Comparison of ENCODE assay signal across 19 cellular contexts in genomic region chr7:106593028-106593417, GRCh38.
DNase-seq lines count a peak whose midpoint lies in the region; ATAC-seq and TF ChIP-seq lines count a peak whose summit lies in the region.
"Had no signal": no experiment of that assay in that cellular context is flagged by ENCODE, and none has a peak within 500 bp of the region (broad histone marks: within the 10 kb centered on the region; RNA-seq: fewer than 3 reads in every experiment).

No MANE protein-coding gene starts in this region.

- no peak overlapping the region for H3K4me2 ChIP-seq in trophoblast cell (ENCODE audit: low read length)

- peaks cover 0 to 1% of the 10 kb centered on the region in 2 donors for H3K36me3 Mint-ChIP-seq in activated T-cell treated with anti-CD3 and anti-CD28 coated beads, Interleukin-2, amount 50 U/mL, for 72 hours (ENCODE audit: insufficient read depth in 2 of 2)
- H3K36me3 Mint-ChIP-seq: CD4-positive, CD25-positive, alpha-beta regulatory T cell; CD8-positive, alpha-beta memory T cell had no signal

- CTCF ChIA-PET in A673 (lab: Charles Lee) = no interaction called here

- no peak for DNase-seq in activated T-cell treated with anti-CD3 and anti-CD28 coated beads, Interleukin-2, amount 50 U/mL, for 72 hours
- DNase-seq in activated T-cell treated with anti-CD3 and anti-CD28 coated beads for 4 hours = no peak
- peak; percentile 16 for DNase-seq in RKO (ENCODE audit: low spot score)
- no peak for DNase-seq in trophoblast cell
- no peak for DNase-seq in mucosa of gallbladder (ENCODE audit: low spot score)
- no peak for DNase-seq in A673 (ENCODE audit: low spot score)
- DNase-seq: ACHN; BE2C; C1 segment of cervical spinal cord; CD4-positive, CD25-positive, alpha-beta regulatory T cell; CD8-positive, alpha-beta memory T cell; COR-L47; DMS 273 treated with DMSO at 0.1 percent for 48 hours; DMS53; DND-41; EL; H9; IMR-90 had no signal

- no CpG with 5 or more reads among the region's 2 CpGs for WGBS in trophoblast cell (ENCODE audit: extremely low coverage, insufficient coverage, insufficient read length)

- no peak for TF ChIP-seq CTCF in A673 (conservative IDR thresholded peaks at IDR 0.05; ENCODE audit: low read depth, low read length)

- no peak overlapping the region for H4K12ac ChIP-seq in trophoblast cell (ENCODE audit: low read depth, low read length)

- H3K14ac ChIP-seq in trophoblast cell (ENCODE audit: low read length) = no peak overlapping the region

- H3K4me1 Mint-ChIP-seq in activated T-cell treated with anti-CD3 and anti-CD28 coated beads, Interleukin-2, amount 50 U/mL, for 72 hours (ENCODE audit: low read depth) = peaks cover 6% of the 10 kb centered on the region
- H3K4me1 Mint-ChIP-seq: CD8-positive, alpha-beta memory T cell had no signal

- H2AK5ac ChIP-seq in trophoblast cell (ENCODE audit: low read length) = no peak overlapping the region

- BruUV-seq in A673 (replicated peaks; lab: Mats Ljungman, UMichigan) = no TSS peak

- no peak overlapping the region for H3K9ac ChIP-seq in trophoblast cell (ENCODE audit: low read length)

- POLR2A ChIA-PET in A673 (lab: Charles Lee; ENCODE audit: low non-redundant PET) = no interaction called here

- H3K23ac ChIP-seq in trophoblast cell (ENCODE audit: low read length) = peak overlapping the region; percentile 53

- H3K79me2 ChIP-seq in trophoblast cell (ENCODE audit: control insufficient read depth, insufficient read depth, low read length, poor library complexity) = no peaks in the 10 kb centered on the region

- H3K9me3 ChIP-seq in trophoblast cell (ENCODE audit: insufficient read depth, low read depth, low read length) (no peaks in the 10 kb centered on the region), A673 (ENCODE audit: low read depth, low read length, poor library complexity, severe bottlenecking) (no peaks in the 10 kb centered on the region)
- H3K9me3 ChIP-seq: BE2C had no signal

- ATAC-seq in activated T-cell treated with anti-CD3 and anti-CD28 coated beads, Interleukin-2, amount 50 U/mL, for 72 hours (replicated peaks in 1 of 2) = peak; percentile 31 to 77
- ATAC-seq: GM12878 had no signal

- H3K27me3 ChIP-seq in trophoblast cell (ENCODE audit: insufficient read depth, low read length) = no peaks in the 10 kb centered on the region
- H3K27me3 ChIP-seq in A673 (replicated peaks; ENCODE audit: insufficient read depth, low read depth, low read length, poor library complexity) = no peaks in the 10 kb centered on the region
- H3K27me3 ChIP-seq: BE2C had no signal

- intact Hi-C loops in A673 (cut with micrococcal nuclease; ENCODE audit: unreplicated experiment) = no loop called here

- H3K27me3 Mint-ChIP-seq in activated T-cell treated with anti-CD3 and anti-CD28 coated beads, Interleukin-2, amount 50 U/mL, for 72 hours (ENCODE audit: low read depth) = peaks cover 14% of the 10 kb centered on the region

- no peak overlapping the region for H3K18ac ChIP-seq in trophoblast cell (ENCODE audit: low read length)

- H2BK120ac ChIP-seq in trophoblast cell (ENCODE audit: insufficient read depth, low read length, poor library complexity) = no peak overlapping the region

- H2AFZ ChIP-seq in trophoblast cell (ENCODE audit: insufficient read depth, low read length, poor library complexity) = no peak overlapping the region

- H3K36me3 ChIP-seq in trophoblast cell (ENCODE audit: control insufficient read depth in 1 of 2, insufficient read depth in 2 of 2, low read length in 2 of 2) = no peaks in the 10 kb centered on the region
- no peaks in the 10 kb centered on the region for H3K36me3 ChIP-seq in A673 (ENCODE audit: insufficient read depth, low read length, poor library complexity, severe bottlenecking)
- H3K36me3 ChIP-seq: BE2C had no signal

- no peaks in the 10 kb centered on the region for H3K9me3 Mint-ChIP-seq in activated T-cell treated with anti-CD3 and anti-CD28 coated beads, Interleukin-2, amount 50 U/mL, for 72 hours
- H3K9me3 Mint-ChIP-seq: CD8-positive, alpha-beta memory T cell had no signal

- H2BK12ac ChIP-seq in trophoblast cell (ENCODE audit: low read length) = no peak overlapping the region

- H3K4me1 ChIP-seq in trophoblast cell (ENCODE audit: control insufficient read depth in 1 of 2, insufficient read depth in 2 of 2, low read length in 2 of 2) (peaks cover 18 to 22% of the 10 kb centered on the region in 2 experiments), A673 (ENCODE audit: insufficient read depth, low read length, poor library complexity, severe bottlenecking) (no peaks in the 10 kb centered on the region)
- H3K4me1 ChIP-seq: BE2C had no signal

- no peak overlapping the region for H3K27ac Mint-ChIP-seq in activated T-cell treated with anti-CD3 and anti-CD28 coated beads, Interleukin-2, amount 50 U/mL, for 72 hours
- H3K27ac Mint-ChIP-seq: CD4-positive, CD25-positive, alpha-beta regulatory T cell; CD8-positive, alpha-beta memory T cell; H9 had no signal

- H3K27ac ChIP-seq in trophoblast cell (ENCODE audit: low read depth, low read length) (no peak overlapping the region), A673 (ENCODE audit: low read depth, low read length, poor library complexity, severe bottlenecking) (no peak overlapping the region)

- H3K4me3 ChIP-seq in trophoblast cell (ENCODE audit: low read depth, low read length) (no peak overlapping the region), A673 (ENCODE audit: low read depth, low read length, poor library complexity, severe bottlenecking) (no peak overlapping the region)
- H3K4me3 ChIP-seq: GM12878 had no signal

- H4K8ac ChIP-seq in trophoblast cell (ENCODE audit: low read depth, low read length) = no peak overlapping the region

- no peak overlapping the region for H3K4ac ChIP-seq in trophoblast cell (ENCODE audit: low read depth, low read length)

- H2BK5ac ChIP-seq in trophoblast cell (ENCODE audit: low read depth, low read length, poor library complexity) = no peak overlapping the region

- H4K91ac ChIP-seq in trophoblast cell (ENCODE audit: low read depth, low read length) = no peak overlapping the region

- H3K4me3 Mint-ChIP-seq in activated T-cell treated with anti-CD3 and anti-CD28 coated beads, Interleukin-2, amount 50 U/mL, for 72 hours = no peak overlapping the region
- H3K4me3 Mint-ChIP-seq: CD4-positive, CD25-positive, alpha-beta regulatory T cell; CD8-positive, alpha-beta memory T cell; H9 had no signal

- H3K79me1 ChIP-seq in trophoblast cell (ENCODE audit: low read length) = peaks cover 20% of the 10 kb centered on the region
